In the genomic region with DNA sequence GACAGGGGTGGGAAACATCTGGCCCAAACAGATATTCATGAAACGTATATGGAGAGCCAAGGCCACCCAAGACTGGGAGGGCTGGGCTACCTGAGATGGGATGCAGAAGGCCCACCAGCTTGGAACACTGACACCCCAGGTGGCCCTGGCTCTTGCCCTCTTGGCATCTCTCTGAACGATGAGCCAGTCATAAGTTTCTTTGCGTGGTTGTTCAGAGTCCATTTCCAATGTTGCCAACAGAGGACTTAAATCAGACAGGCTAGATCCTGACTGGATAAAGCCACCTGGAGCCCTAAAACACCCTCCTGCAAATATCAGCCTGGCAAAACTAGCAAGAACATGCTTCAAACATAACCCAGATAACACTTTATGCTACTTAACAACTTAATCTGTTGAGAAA, we compare ENCODE assay signal across 13 cellular contexts. TPM values are rescaled to one million over a fixed set of nuclear protein-coding genes. Genes with fewer than 3 reads are reported as not detected.
A peak's percentile ranks its signal among the peaks of the same experiment; 100 is the strongest.
DNase-seq lines count a peak whose midpoint lies in the region; ATAC-seq and TF ChIP-seq lines count a peak whose summit lies in the region.
"Had no signal": no experiment of that assay in that cellular context is flagged by ENCODE, and none has a peak within 500 bp of the region (broad histone marks: within the 10 kb centered on the region; RNA-seq: fewer than 3 reads in every experiment).

No MANE protein-coding gene starts in this region.

- peak overlapping the region; percentile 95 for H3K27ac Mint-ChIP-seq in activated naive CD4-positive, alpha-beta T cell treated with anti-CD3 and anti-CD28 coated beads, Interleukin-2, amount 50 U/mL, for 24 hours
- H3K27ac Mint-ChIP-seq in natural killer cell = peak overlapping the region; percentile 98

- H3K4me1 ChIP-seq in effector memory CD4-positive, alpha-beta T cell (ENCODE audit: control insufficient read depth, insufficient read depth, low read length, poor library complexity, severe bottlenecking) = peaks cover 59% of the 10 kb centered on the region
- H3K4me1 ChIP-seq in vagina = peaks cover 28% of the 10 kb centered on the region

- intact Hi-C loops in natural killer cell (cut with micrococcal nuclease) (loop anchor here (5.0 kb wide), 1 partner anchor 313 kb away; a partner anchor contains a TSS), vagina (cut with DNase I) (no loop called here), Right ventricle myocardium superior (cut with DNase I) (no loop called here)

- no peak overlapping the region for H3K4me3 ChIP-seq in effector memory CD4-positive, alpha-beta T cell (ENCODE audit: insufficient read depth, low read depth, low read length, poor library complexity, severe bottlenecking)
- no peak overlapping the region for H3K4me3 ChIP-seq in vagina
- H3K4me3 ChIP-seq: HAP-1 had no signal

- H3K36me3 Mint-ChIP-seq in activated naive CD4-positive, alpha-beta T cell treated with anti-CD3 and anti-CD28 coated beads, Interleukin-2, amount 50 U/mL, for 24 hours = no peaks in the 10 kb centered on the region
- no peaks in the 10 kb centered on the region for H3K36me3 Mint-ChIP-seq in natural killer cell

- H3K4me1 Mint-ChIP-seq in activated naive CD4-positive, alpha-beta T cell treated with anti-CD3 and anti-CD28 coated beads, Interleukin-2, amount 50 U/mL, for 24 hours = peaks cover 95% of the 10 kb centered on the region
- peaks cover 71 to 73% of the 10 kb centered on the region in 2 donors for H3K4me1 Mint-ChIP-seq in natural killer cell

- no peak for TF ChIP-seq POLR2A in vagina (IDR thresholded peaks at IDR 0.05)

- peak overlapping the region; percentile 72 for H3K27ac ChIP-seq in effector memory CD4-positive, alpha-beta T cell (ENCODE audit: insufficient read depth, low read length, poor library complexity, severe bottlenecking)
- peak overlapping the region; percentile 61 for H3K27ac ChIP-seq in vagina

- no peaks in the 10 kb centered on the region for H3K36me3 ChIP-seq in effector memory CD4-positive, alpha-beta T cell (ENCODE audit: control insufficient read depth, insufficient read depth, low read length)
- no peaks in the 10 kb centered on the region for H3K36me3 ChIP-seq in vagina
- H3K36me3 ChIP-seq: HAP-1 had no signal

- no peak for ATAC-seq in natural killer cell
- no peak for ATAC-seq in GM18907 (IDR thresholded peaks at IDR 0.05; ENCODE audit: unreplicated experiment)
- no peak for ATAC-seq in Right ventricle myocardium superior (ENCODE audit: poor library complexity)
- ATAC-seq in HG03565 (IDR thresholded peaks at IDR 0.05; ENCODE audit: unreplicated experiment) = no peak

- no peaks in the 10 kb centered on the region for H3K9me3 Mint-ChIP-seq in activated naive CD4-positive, alpha-beta T cell treated with anti-CD3 and anti-CD28 coated beads, Interleukin-2, amount 50 U/mL, for 24 hours
- H3K9me3 Mint-ChIP-seq in natural killer cell = no peaks in the 10 kb centered on the region
- H3K9me3 Mint-ChIP-seq: neural crest cell had no signal

- no peak for TF ChIP-seq CTCF in natural killer cell (IDR thresholded peaks at IDR 0.05)
- no peak for TF ChIP-seq CTCF in vagina (IDR thresholded peaks at IDR 0.05)

- no peaks in the 10 kb centered on the region for H3K27me3 Mint-ChIP-seq in activated naive CD4-positive, alpha-beta T cell treated with anti-CD3 and anti-CD28 coated beads, Interleukin-2, amount 50 U/mL, for 24 hours
- H3K27me3 Mint-ChIP-seq in natural killer cell (ENCODE audit: low read depth in 2 of 2) = no peaks in the 10 kb centered on the region

- no peaks in the 10 kb centered on the region for H3K27me3 ChIP-seq in effector memory CD4-positive, alpha-beta T cell (replicated peaks; ENCODE audit: control insufficient read depth, insufficient read depth, low read length, poor library complexity, severe bottlenecking)
- H3K27me3 ChIP-seq in vagina = no peaks in the 10 kb centered on the region

- H3K4me3 Mint-ChIP-seq in activated naive CD4-positive, alpha-beta T cell treated with anti-CD3 and anti-CD28 coated beads, Interleukin-2, amount 50 U/mL, for 24 hours = peak overlapping the region; percentile 91
- H3K4me3 Mint-ChIP-seq in natural killer cell = peak overlapping the region; percentile 28
- H3K4me3 Mint-ChIP-seq: neural crest cell had no signal

- DNase-seq in activated naive CD4-positive, alpha-beta T cell treated with anti-CD3 and anti-CD28 coated beads, Interleukin-2, amount 50 U/mL, for 16 hours = no peak
- no peak for DNase-seq in effector memory CD4-positive, alpha-beta T cell
- DNase-seq in natural killer cell (no peak), vagina (ENCODE audit: extremely low spot score in 2 of 2) (no peak), Right ventricle myocardium superior (no peak)
- DNase-seq: activated CD8-positive, alpha-beta memory T cell treated with anti-CD3 and anti-CD28 coated beads for 24 hours; foreskin melanocyte; NCI-H2107 had no signal

- H3K9me3 ChIP-seq in effector memory CD4-positive, alpha-beta T cell (ENCODE audit: control insufficient read depth, low read length) = no peaks in the 10 kb centered on the region
- H3K9me3 ChIP-seq in vagina = no peaks in the 10 kb centered on the region
- H3K9me3 ChIP-seq: HAP-1 had no signal

RNA-seq across cellular contexts. Expression of a gene that starts 42.6 kb away (rescaled TPM):
- 10 to 100 TPM; 32.9 to 58.8 (median 57.1) TPM for total RNA-seq in natural killer cell
- total RNA-seq in vagina = 19.4 TPM
- 10.4 TPM for total RNA-seq in Right ventricle myocardium superior
